ENCODE assay signal across 21 cellular contexts in genomic region chr3:24003466-24003865, GRCh38. TPM values are rescaled to one million over a fixed set of nuclear protein-coding genes. Genes with fewer than 3 reads are reported as not detected.
DNase-seq lines count a peak whose midpoint lies in the region; ATAC-seq and TF ChIP-seq lines count a peak whose summit lies in the region.
"Had no signal": no experiment of that assay in that cellular context is flagged by ENCODE, and none has a peak within 500 bp of the region (broad histone marks: within the 10 kb centered on the region; RNA-seq: fewer than 3 reads in every experiment).

No MANE protein-coding gene starts in this region.

- no peaks in the 10 kb centered on the region for H4K20me1 ChIP-seq in OCI-LY3 (ENCODE audit: insufficient read depth, low read length)
- H4K20me1 ChIP-seq: BLaER1 had no signal

- H3K4me2 ChIP-seq in OCI-LY3 (ENCODE audit: low read length): peak overlapping the region; percentile 37; the same call in 1 of the 2 replicates
- H3K4me2 ChIP-seq: BLaER1 had no signal

- no peak for ATAC-seq in heart right ventricle

- 96 to 98% methylated on average over 3 of the region's 3 CpGs for WGBS in heart right ventricle, 2 donors

- no peak overlapping the region for H3K4me3 ChIP-seq in HEK293 (ENCODE audit: low read depth, low read length)
- H3K4me3 ChIP-seq in OCI-LY3 (ENCODE audit: low read length): no peak overlapping the region
- no peak overlapping the region for H3K4me3 ChIP-seq in heart right ventricle
- H3K4me3 ChIP-seq: BLaER1, GM12878 had no signal

- no peaks in the 10 kb centered on the region for H3K4me1 ChIP-seq in HEK293 (ENCODE audit: control insufficient read depth, insufficient read depth, low read length)
- peaks cover 17% of the 10 kb centered on the region for H3K4me1 ChIP-seq in OCI-LY3 (ENCODE audit: low read length)
- peaks cover 0 to 10% (median 5%) of the 10 kb centered on the region in 9 donors for H3K4me1 ChIP-seq in heart right ventricle
- H3K4me1 ChIP-seq: BE2C had no signal

- H3K27me3 ChIP-seq in OCI-LY3 (ENCODE audit: low read depth, low read length) (peaks cover 21% of the 10 kb centered on the region), heart right ventricle (no peaks in the 10 kb centered on the region)
- H3K27me3 ChIP-seq: BE2C, BLaER1 had no signal

- H3K36me3 ChIP-seq in HEK293 (ENCODE audit: control insufficient read depth in 2 of 2, insufficient read depth in 1 of 2, low read length in 2 of 2): no peaks in the 10 kb centered on the region
- no peaks in the 10 kb centered on the region for H3K36me3 ChIP-seq in OCI-LY3 (replicated peaks; ENCODE audit: low read depth, low read length)
- no peaks in the 10 kb centered on the region for H3K36me3 ChIP-seq in heart right ventricle
- H3K36me3 ChIP-seq: BE2C, BLaER1 had no signal

- H3K27ac ChIP-seq in HEK293 (ENCODE audit: extremely low read depth, low read depth, low read length) (no peak overlapping the region), OCI-LY3 (ENCODE audit: low read length) (no peak overlapping the region), epithelial cell of prostate (peak overlapping the region; percentile 63), heart right ventricle (no peak overlapping the region)
- H3K27ac ChIP-seq: BLaER1 had no signal

- H3K79me2 ChIP-seq in OCI-LY3 (ENCODE audit: low read length): no peaks in the 10 kb centered on the region

- POLR2A ChIA-PET in HEK293 (lab: Yijun Ruan, JAX): no interaction called here

- H2AFZ ChIP-seq in OCI-LY3 (ENCODE audit: low read depth, low read length): no peak overlapping the region

- H3K9ac ChIP-seq in OCI-LY3 (ENCODE audit: low read length): no peak overlapping the region
- H3K9ac ChIP-seq: BLaER1 had no signal

- TF ChIP-seq CTCF in HEK293 (tag by site-specific recombination; IDR thresholded peaks at IDR 0.05): no peak
- no peak for TF ChIP-seq CTCF in OCI-LY3 (IDR thresholded peaks at IDR 0.05; ENCODE audit: low read depth, low read length)
- no peak for TF ChIP-seq CTCF in heart right ventricle (IDR thresholded peaks at IDR 0.05)

- DNase-seq in epithelial cell of prostate (ENCODE audit: low read depth, low spot score): no peak
- no peak for DNase-seq in erythroblast (lab: John Stamatoyannopoulos, UW)
- DNase-seq in heart right ventricle: no peak
- DNase-seq: 8988T; ACHN; BE2C; C1 segment of cervical spinal cord; CD4-positive, alpha-beta memory T cell; CD8-positive, alpha-beta memory T cell; COR-L47; DMS 273 treated with DMSO at 0.1 percent for 48 hours; DMS153; DMS53; DMS79; DND-41; EL; GDM1 had no signal

- H3K9me3 ChIP-seq in HEK293 (ENCODE audit: control insufficient read depth, insufficient read depth, low read depth, low read length) (no peaks in the 10 kb centered on the region), OCI-LY3 (ENCODE audit: insufficient read depth, low read length) (no peaks in the 10 kb centered on the region), heart right ventricle (no peaks in the 10 kb centered on the region)
- H3K9me3 ChIP-seq: BE2C, BLaER1 had no signal

- no peak for TF ChIP-seq POLR2A in erythroblast (IDR thresholded peaks at IDR 0.05; ENCODE audit: low read length)

- CTCF ChIA-PET in HEK293 (lab: Yijun Ruan, JAX): no interaction called here

- intact Hi-C loops in heart right ventricle (cut with DNase I): loop anchor here in 4 of 10 donors (5.0 kb wide), 3 partner anchors 234 to 684 kb away; no protein-coding TSS in a partner anchor

TF ChIP-seq in HEK293, 187 proteins besides CTCF, POLR2A, EP300 and RAD21:
- no peak for TF ChIP-seq FEZF1 (tag by site-specific recombination; IDR thresholded peaks at IDR 0.05)
- TF ChIP-seq ZNF146 (tag by site-specific recombination; IDR thresholded peaks at IDR 0.05): peak; percentile 86
TF ChIP-seq in HEK293: peak in this region for 1.

RNA-seq across cellular contexts. Expression of gene NR1D2, which starts 58.4 kb away (rescaled TPM):
- total RNA-seq in heart right ventricle: 10 to 100 TPM; 12.4 to 54.7 (median 36.2) TPM
- polyA plus RNA-seq in heart right ventricle: 1 to 10 TPM; 2.8 to 8.3 TPM
